Comparison of ENCODE assay signal across 11 cellular contexts in the genomic region with DNA sequence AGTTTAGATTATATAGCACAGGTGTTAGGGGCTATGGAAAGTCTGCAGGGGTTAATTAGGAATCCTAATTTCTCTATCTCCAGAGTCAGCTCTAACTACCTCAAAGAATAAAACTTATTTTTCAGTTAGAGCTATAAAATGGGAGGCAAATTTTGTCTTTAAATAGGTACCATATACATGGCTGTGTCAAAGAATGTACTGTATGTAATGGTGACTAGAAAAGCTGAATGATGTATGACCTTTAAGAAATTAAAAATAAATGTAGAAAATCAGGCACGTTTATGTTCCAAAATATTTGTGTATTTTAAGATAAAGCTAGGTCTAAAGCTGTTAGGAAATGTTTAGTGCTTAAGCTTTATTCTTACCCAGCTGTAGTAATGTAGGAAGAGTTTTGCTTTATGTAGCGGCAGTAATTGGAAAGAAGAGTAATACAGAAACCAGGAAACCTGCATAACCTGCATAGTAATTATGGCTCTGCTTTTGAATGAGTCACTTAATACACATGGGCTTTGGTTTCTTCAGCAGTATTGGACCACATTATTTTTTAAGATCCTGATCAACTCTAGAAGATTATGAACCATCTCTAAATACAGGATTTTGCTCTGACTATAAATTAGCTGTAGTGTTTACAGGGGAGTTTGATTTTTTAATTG.
DNase-seq lines count a peak whose midpoint lies in the region; ATAC-seq and TF ChIP-seq lines count a peak whose summit lies in the region.
"Had no signal": no experiment of that assay in that cellular context is flagged by ENCODE, and none has a peak within 500 bp of the region (broad histone marks: within the 10 kb centered on the region; RNA-seq: fewer than 3 reads in every experiment).

No MANE protein-coding gene starts in this region.

- no peaks in the 10 kb centered on the region for H3K9me2 ChIP-seq in SK-N-SH

- H3K36me3 ChIP-seq in SK-N-SH (replicated peaks in 1 of 2; ENCODE audit: control insufficient read depth in 1 of 2, insufficient read depth in 2 of 2, low read length in 1 of 2) (peaks cover 58 to 71% of the 10 kb centered on the region in 2 experiments), transverse colon (peaks cover 0 to 48% (median 9%) of the 10 kb centered on the region in 4 donors)

- peaks cover 27% of the 10 kb centered on the region for H4K20me1 ChIP-seq in SK-N-SH (ENCODE audit: insufficient read depth)

- H3K27ac ChIP-seq in SK-N-SH (ENCODE audit: low read depth in 2 of 2, low read length in 1 of 2) (peak overlapping the region; percentile 26 to 77; a peak in 2 of 4 replicates), transverse colon (no peak overlapping the region)

- H2AFZ ChIP-seq in SK-N-SH (ENCODE audit: low read depth) = no peak overlapping the region

- peak overlapping the region; percentile 39 for H3K4me3 Mint-ChIP-seq in T-helper 17 cell

- peaks cover 20% of the 10 kb centered on the region for H3K4me1 Mint-ChIP-seq in T-helper 17 cell

- intact Hi-C loops in transverse colon (cut with DNase I; ENCODE audit: low total_unique reads) = no loop called here

- H3K27me3 Mint-ChIP-seq in T-helper 17 cell = no peaks in the 10 kb centered on the region

- no peak for ATAC-seq in SK-N-SH treated with all-trans-retinoic acid at 6 μM for 48 hours
- peak; percentile 81 for ATAC-seq in HG02852 (IDR thresholded peaks at IDR 0.05; ENCODE audit: unreplicated experiment)
- ATAC-seq in T-helper 17 cell = peak; percentile 20

- CTCF ChIA-PET in SK-N-SH (lab: Yijun Ruan, JAX) = interaction anchor here (1.3 to 2.3 kb wide), 3 partner anchors 9 to 24 kb away, joined by 3 to 8 read pairs (median 5); no protein-coding TSS in a partner anchor

- WGBS in SK-N-SH (ENCODE audit: low lambda C conversion rate) = 89% methylated on average over 2 of the region's 2 CpGs
- 59 to 84% methylated on average over 2 of the region's 2 CpGs for whole genome bisulfite sequencing in transverse colon (ENCODE audit: low coverage in 1 of 2), 2 donors

- no peak for DNase-seq in SK-N-SH
- DNase-seq in T-helper 17 cell = no peak
- peak; percentile 38 for DNase-seq in renal cortical epithelial cell (ENCODE audit: low read depth)
- no peak for DNase-seq in HuH-7.5 (ENCODE audit: low spot score)
- DNase-seq in ACHN = no peak
- no peak for DNase-seq in transverse colon
- DNase-seq: AML-193, NCI-H1930 had no signal

- H3K4me2 ChIP-seq in SK-N-SH = no peak overlapping the region

- H3K79me2 ChIP-seq in SK-N-SH (ENCODE audit: insufficient read depth) = peaks cover 51% of the 10 kb centered on the region; the same call in 1 of the 2 replicates

- TF ChIP-seq RAD21 in SK-N-SH (IDR thresholded peaks at IDR 0.05; ENCODE audit: low read length) = no peak

- H3K36me3 Mint-ChIP-seq in T-helper 17 cell (ENCODE audit: low read depth) = peaks cover 2% of the 10 kb centered on the region

- H3K4me1 ChIP-seq in SK-N-SH (ENCODE audit: control insufficient read depth in 1 of 2, insufficient read depth in 2 of 2, low read depth in 1 of 2, low read length in 1 of 2) (peaks cover 26 to 39% of the 10 kb centered on the region in 2 experiments), transverse colon (peaks cover 0 to 14% (median 0%) of the 10 kb centered on the region in 4 donors)

- H3K9me3 ChIP-seq in SK-N-SH (no peaks in the 10 kb centered on the region), T-helper 17 cell (ENCODE audit: control insufficient read depth, low read length, poor library complexity, severe bottlenecking) (no peaks in the 10 kb centered on the region), transverse colon (no peaks in the 10 kb centered on the region)
- H3K9me3 ChIP-seq: thoracic aorta had no signal

- no peak for TF ChIP-seq POLR2A in transverse colon (IDR thresholded peaks at IDR 0.05)

- TF ChIP-seq EP300 in SK-N-SH (IDR thresholded peaks at IDR 0.05; ENCODE audit: borderline replicate concordance in 1 of 2, low read depth in 1 of 2, low read length in 1 of 2) (no peak), transverse colon (IDR thresholded peaks at IDR 0.05; ENCODE audit: low read depth) (no peak)

- H3F3A ChIP-seq in SK-N-SH (replicated peaks; ENCODE audit: insufficient read depth) = peaks cover 82% of the 10 kb centered on the region

- TF ChIP-seq CTCF in SK-N-SH (IDR thresholded peaks at IDR 0.05) = no peak
- TF ChIP-seq CTCF in transverse colon (IDR thresholded peaks at IDR 0.05) = no peak

- H3K27ac Mint-ChIP-seq in T-helper 17 cell = peak overlapping the region; percentile 93

- POLR2A ChIA-PET in SK-N-SH (lab: Yijun Ruan, JAX) = no interaction called here

- H3K4me3 ChIP-seq in SK-N-SH (ENCODE audit: low read depth in 2 of 2, low read length in 1 of 2) = no peak overlapping the region
- no peak overlapping the region for H3K4me3 ChIP-seq in transverse colon
- H3K4me3 ChIP-seq: thoracic aorta had no signal

- in situ Hi-C loops in ACHN (cut with HindIII; ENCODE audit: low pct_ligation_motif_present, low pct_unique_long_range_greater_than_20kb, low sequenced_read_pairs) (no loop called here), transverse colon (cut with MboI; ENCODE audit: low pct_ligation_motif_present in 1 of 4, low pct_unique_long_range_greater_than_20kb in 1 of 4, low sequenced_read_pairs in 3 of 4) (no loop called here)

- H3K27me3 ChIP-seq in SK-N-SH (ENCODE audit: insufficient read depth) = no peaks in the 10 kb centered on the region
- no peaks in the 10 kb centered on the region for H3K27me3 ChIP-seq in transverse colon

- H3K9ac ChIP-seq in SK-N-SH = no peak overlapping the region

TF ChIP-seq in SK-N-SH, 30 proteins besides CTCF, POLR2A, EP300 and RAD21:
- TF ChIP-seq, protein P1, sequence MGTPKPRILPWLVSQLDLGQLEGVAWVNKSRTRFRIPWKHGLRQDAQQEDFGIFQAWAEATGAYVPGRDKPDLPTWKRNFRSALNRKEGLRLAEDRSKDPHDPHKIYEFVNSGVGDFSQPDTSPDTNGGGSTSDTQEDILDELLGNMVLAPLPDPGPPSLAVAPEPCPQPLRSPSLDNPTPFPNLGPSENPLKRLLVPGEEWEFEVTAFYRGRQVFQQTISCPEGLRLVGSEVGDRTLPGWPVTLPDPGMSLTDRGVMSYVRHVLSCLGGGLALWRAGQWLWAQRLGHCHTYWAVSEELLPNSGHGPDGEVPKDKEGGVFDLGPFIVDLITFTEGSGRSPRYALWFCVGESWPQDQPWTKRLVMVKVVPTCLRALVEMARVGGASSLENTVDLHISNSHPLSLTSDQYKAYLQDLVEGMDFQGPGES (IDR thresholded peaks at IDR 0.05; ENCODE audit: low read depth, low read length) = no peak
- TF ChIP-seq FOSL2 (IDR thresholded peaks at IDR 0.05; ENCODE audit: borderline replicate concordance, low read depth) (peak; percentile 49; the same call in 1 of the 2 replicates), FOXJ3 (CRISPR knock-in tag; IDR thresholded peaks at IDR 0.05) (no peak), RCOR1 (IDR thresholded peaks at IDR 0.05; ENCODE audit: low read length) (no peak), YY1 (IDR thresholded peaks at IDR 0.05; ENCODE audit: low read depth) (no peak), TCF12 (IDR thresholded peaks at IDR 0.05) (peak; percentile 29; the same call in 1 of the 2 replicates)

TF ChIP-seq in SK-N-SH treated with all-trans-retinoic acid at 6 μM for 48 hours, 23 proteins besides CTCF, POLR2A, EP300 and RAD21 (continues in another document):
- TF ChIP-seq SNAI2 (CRISPR knock-in tag; IDR thresholded peaks at IDR 0.05) (no peak), RARB (CRISPR knock-in tag; IDR thresholded peaks at IDR 0.05) (no peak), ZC3H10 (CRISPR knock-in tag; IDR thresholded peaks at IDR 0.05) (no peak), TOX (CRISPR knock-in tag; IDR thresholded peaks at IDR 0.05; ENCODE audit: borderline replicate concordance) (no peak), ARNTL (CRISPR knock-in tag; IDR thresholded peaks at IDR 0.05; ENCODE audit: borderline replicate concordance, low read depth) (no peak), TCF4 (CRISPR knock-in tag; IDR thresholded peaks at IDR 0.05; ENCODE audit: borderline replicate concordance) (no peak), GLIS3 (CRISPR knock-in tag; IDR thresholded peaks at IDR 0.05) (no peak), CSDC2 (CRISPR knock-in tag; IDR thresholded peaks at IDR 0.05) (no peak)
- TF ChIP-seq, protein P2, sequence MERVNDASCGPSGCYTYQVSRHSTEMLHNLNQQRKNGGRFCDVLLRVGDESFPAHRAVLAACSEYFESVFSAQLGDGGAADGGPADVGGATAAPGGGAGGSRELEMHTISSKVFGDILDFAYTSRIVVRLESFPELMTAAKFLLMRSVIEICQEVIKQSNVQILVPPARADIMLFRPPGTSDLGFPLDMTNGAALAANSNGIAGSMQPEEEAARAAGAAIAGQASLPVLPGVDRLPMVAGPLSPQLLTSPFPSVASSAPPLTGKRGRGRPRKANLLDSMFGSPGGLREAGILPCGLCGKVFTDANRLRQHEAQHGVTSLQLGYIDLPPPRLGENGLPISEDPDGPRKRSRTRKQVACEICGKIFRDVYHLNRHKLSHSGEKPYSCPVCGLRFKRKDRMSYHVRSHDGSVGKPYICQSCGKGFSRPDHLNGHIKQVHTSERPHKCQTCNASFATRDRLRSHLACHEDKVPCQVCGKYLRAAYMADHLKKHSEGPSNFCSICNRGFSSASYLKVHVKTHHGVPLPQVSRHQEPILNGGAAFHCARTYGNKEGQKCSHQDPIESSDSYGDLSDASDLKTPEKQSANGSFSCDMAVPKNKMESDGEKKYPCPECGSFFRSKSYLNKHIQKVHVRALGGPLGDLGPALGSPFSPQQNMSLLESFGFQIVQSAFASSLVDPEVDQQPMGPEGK (CRISPR knock-in tag; IDR thresholded peaks at IDR 0.05; ENCODE audit: borderline replicate concordance) = no peak
- TF ChIP-seq, protein P3, sequence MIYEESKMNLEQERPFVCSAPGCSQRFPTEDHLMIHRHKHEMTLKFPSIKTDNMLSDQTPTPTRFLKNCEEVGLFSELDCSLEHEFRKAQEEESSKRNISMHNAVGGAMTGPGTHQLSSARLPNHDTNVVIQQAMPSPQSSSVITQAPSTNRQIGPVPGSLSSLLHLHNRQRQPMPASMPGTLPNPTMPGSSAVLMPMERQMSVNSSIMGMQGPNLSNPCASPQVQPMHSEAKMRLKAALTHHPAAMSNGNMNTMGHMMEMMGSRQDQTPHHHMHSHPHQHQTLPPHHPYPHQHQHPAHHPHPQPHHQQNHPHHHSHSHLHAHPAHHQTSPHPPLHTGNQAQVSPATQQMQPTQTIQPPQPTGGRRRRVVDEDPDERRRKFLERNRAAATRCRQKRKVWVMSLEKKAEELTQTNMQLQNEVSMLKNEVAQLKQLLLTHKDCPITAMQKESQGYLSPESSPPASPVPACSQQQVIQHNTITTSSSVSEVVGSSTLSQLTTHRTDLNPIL (CRISPR knock-in tag; IDR thresholded peaks at IDR 0.05; ENCODE audit: low read depth) = no peak; the same call in 1 of the 2 replicates

Comparison
In these comparisons a context has a peak if more than half of its experiments do, and no peak if none do; other contexts are left out.
1. H3K27ac ChIP-seq: peak in SK-N-SH (2 of 2); none in transverse colon (0 of 4).